In genomic region chr1:206501881-206502280, GRCh38 we compare ENCODE assay signal across 17 cellular contexts. TPM values are rescaled to one million over a fixed set of nuclear protein-coding genes. Genes with fewer than 3 reads are reported as not detected.
A peak's percentile ranks its signal among the peaks of the same experiment; 100 is the strongest.
DNase-seq lines count a peak whose midpoint lies in the region; ATAC-seq and TF ChIP-seq lines count a peak whose summit lies in the region.
"Had no signal": no experiment of that assay in that cellular context is flagged by ENCODE, and none has a peak within 500 bp of the region (broad histone marks: within the 10 kb centered on the region; RNA-seq: fewer than 3 reads in every experiment).

No MANE protein-coding gene starts in this region.

- H2AK5ac ChIP-seq in mesenchymal stem cell (ENCODE audit: low read length, severe bottlenecking) = peak overlapping the region; percentile 57

- peaks cover 2% of the 10 kb centered on the region for H3K36me3 ChIP-seq in CD8-positive, alpha-beta memory T cell (ENCODE audit: insufficient read depth, low read length)
- H3K36me3 ChIP-seq in adrenal gland (replicated peaks in 1 of 2) (no peaks in the 10 kb centered on the region), mesenchymal stem cell (ENCODE audit: control insufficient read depth in 1 of 2, insufficient read depth in 2 of 2, low read depth in 1 of 2, low read length in 2 of 2) (peaks cover 5 to 7% of the 10 kb centered on the region in 2 experiments), thoracic aorta (no peaks in the 10 kb centered on the region)

- peak overlapping the region; percentile 67 to 87 for H2BK12ac ChIP-seq in mesenchymal stem cell (ENCODE audit: low read length in 2 of 2)

- H3K36me3 Mint-ChIP-seq in CD8-positive, alpha-beta memory T cell = peaks cover 0 to 26% (median 0%) of the 10 kb centered on the region in 3 donors
- H3K36me3 Mint-ChIP-seq: natural killer cell treated with Interleukin-12 subunit alpha and Interleukin-12 subunit beta and Interleukin-15 and Interleukin-18, amount 100 ng/mL, for 72 hours had no signal

- H2AFZ ChIP-seq in mesenchymal stem cell (ENCODE audit: low read depth, low read length) = no peak overlapping the region

- no peak overlapping the region for H3K14ac ChIP-seq in mesenchymal stem cell (ENCODE audit: low read length in 2 of 2)

- H3K27ac Mint-ChIP-seq in CD8-positive, alpha-beta memory T cell = peak overlapping the region in 4 of 8 donors; percentile 17 to 52 (median 32)
- H3K27ac Mint-ChIP-seq: endodermal cell had no signal

- ATAC-seq in thoracic aorta (ENCODE audit: insufficient number of reproducible peaks, low FRiP score, low read depth) (no peak), HG02970 (IDR thresholded peaks at IDR 0.05; ENCODE audit: low FRiP score, unreplicated experiment) (no peak)
- ATAC-seq: natural killer cell treated with Interleukin-12 subunit alpha and Interleukin-12 subunit beta and Interleukin-15 and Interleukin-18, amount 100 ng/mL, for 72 hours had no signal

- peak overlapping the region in 1 of 2 experiments; percentile 40 for H3K4ac ChIP-seq in mesenchymal stem cell (ENCODE audit: low read depth in 1 of 2, low read length in 2 of 2)

- H3K79me1 ChIP-seq in mesenchymal stem cell (replicated peaks; ENCODE audit: low read length, poor library complexity, severe bottlenecking) = no peaks in the 10 kb centered on the region

- peak overlapping the region; percentile 47 for H4K8ac ChIP-seq in mesenchymal stem cell (ENCODE audit: low read length)

- no peak overlapping the region for H3K4me3 ChIP-seq in CD8-positive, alpha-beta memory T cell (ENCODE audit: low read length)
- H3K4me3 ChIP-seq in adrenal gland (no peak overlapping the region), mesenchymal stem cell (ENCODE audit: insufficient read depth in 1 of 2, low read depth in 1 of 2, low read length in 2 of 2) (no peak overlapping the region), thoracic aorta (no peak overlapping the region)
- H3K4me3 ChIP-seq: heart right ventricle had no signal

- H3K4me3 Mint-ChIP-seq in CD8-positive, alpha-beta memory T cell = no peak overlapping the region
- H3K4me3 Mint-ChIP-seq: endodermal cell; natural killer cell treated with Interleukin-12 subunit alpha and Interleukin-12 subunit beta and Interleukin-15 and Interleukin-18, amount 100 ng/mL, for 72 hours had no signal

- H2BK120ac ChIP-seq in mesenchymal stem cell (ENCODE audit: low read depth, low read length) = peak overlapping the region; percentile 9

- H3K9me3 Mint-ChIP-seq in CD8-positive, alpha-beta memory T cell = no peaks in the 10 kb centered on the region
- H3K9me3 Mint-ChIP-seq: endodermal cell; natural killer cell treated with Interleukin-12 subunit alpha and Interleukin-12 subunit beta and Interleukin-15 and Interleukin-18, amount 100 ng/mL, for 72 hours had no signal

- H2BK5ac ChIP-seq in mesenchymal stem cell (ENCODE audit: low read depth, low read length, poor library complexity, severe bottlenecking) = no peak overlapping the region

- H3K23ac ChIP-seq in mesenchymal stem cell (ENCODE audit: low read length in 2 of 2) = no peak overlapping the region

- POLR2A ChIA-PET in CD8-positive, alpha-beta memory T cell (lab: Charles Lee) = no interaction called here

- H3K27me3 ChIP-seq in CD8-positive, alpha-beta memory T cell (ENCODE audit: insufficient read depth, low read length, poor library complexity, severe bottlenecking) = no peaks in the 10 kb centered on the region
- H3K27me3 ChIP-seq in adrenal gland (no peaks in the 10 kb centered on the region), mesenchymal stem cell (ENCODE audit: control insufficient read depth in 1 of 2, insufficient read depth in 1 of 2, low read length in 2 of 2) (peaks cover 0 to 20% of the 10 kb centered on the region in 2 experiments), thoracic aorta (replicated peaks; ENCODE audit: insufficient read depth) (no peaks in the 10 kb centered on the region)

- no peaks in the 10 kb centered on the region for H3K9me3 ChIP-seq in CD8-positive, alpha-beta memory T cell (ENCODE audit: low read length)
- H3K9me3 ChIP-seq in adrenal gland (replicated peaks in 1 of 3) (no peaks in the 10 kb centered on the region), mesenchymal stem cell (ENCODE audit: control insufficient read depth, low read length) (no peaks in the 10 kb centered on the region), thoracic aorta (no peaks in the 10 kb centered on the region)
- H3K9me3 ChIP-seq: heart right ventricle had no signal

- no peak for TF ChIP-seq POLR2A in adrenal gland (IDR thresholded peaks at IDR 0.05)

- H3K27me3 Mint-ChIP-seq in CD8-positive, alpha-beta memory T cell = no peaks in the 10 kb centered on the region
- H3K27me3 Mint-ChIP-seq: natural killer cell treated with Interleukin-12 subunit alpha and Interleukin-12 subunit beta and Interleukin-15 and Interleukin-18, amount 100 ng/mL, for 72 hours had no signal

- peak overlapping the region; percentile 59 for H4K91ac ChIP-seq in mesenchymal stem cell (ENCODE audit: low read length)

- whole genome bisulfite sequencing in adrenal gland, 4 donors = 78 to 88% (median 84%) methylated on average over 4 to 5 of the region's 5 CpGs
- WGBS in mesenchymal stem cell = 95% methylated on average over 5 of the region's 5 CpGs

- intact Hi-C loops in adrenal gland (cut with DNase I) = no loop called here

- H3K4me1 Mint-ChIP-seq in CD8-positive, alpha-beta memory T cell = peaks cover 31 to 38% (median 34%) of the 10 kb centered on the region in 3 donors

- peak overlapping the region; percentile 37 to 85 for H3K18ac ChIP-seq in mesenchymal stem cell (ENCODE audit: low read depth in 1 of 2, low read length in 2 of 2)

- DNase-seq in CD8-positive, alpha-beta memory T cell = no peak
- no peak for DNase-seq in adrenal gland
- DNase-seq in mesenchymal stem cell = no peak
- DNase-seq in thoracic aorta (ENCODE audit: low spot score) = no peak
- no peak for DNase-seq in NCI-H1417 (lab: John Stamatoyannopoulos, UW)
- no peak for DNase-seq in SW 1271 (lab: John Stamatoyannopoulos, UW)
- DNase-seq: activated CD8-positive, alpha-beta memory T cell treated with anti-CD3 and anti-CD28 coated beads, Interleukin-2, amount 50 U/mL, for 48 hours; activated gamma-delta T cell treated with Interleukin-2 at 50 U/mL for 16 hours; Karpas-422; mammary epithelial cell; NCI-H1930; NCI-H446; stimulated activated CD8-positive, alpha-beta memory T cell treated with anti-CD3 and anti-CD28 coated beads, Interleukin-4, amount 100 ng/mL, for 48 hours had no signal

- CTCF ChIA-PET in CD8-positive, alpha-beta memory T cell (lab: Charles Lee) = interaction anchor here (1.3 kb wide), 1 partner anchor 9 kb away, joined by 3 read pairs; no protein-coding TSS in a partner anchor

- H3K4me2 ChIP-seq in mesenchymal stem cell (ENCODE audit: low read length, poor library complexity, severe bottlenecking) = no peak overlapping the region

- H3K4me1 ChIP-seq in CD8-positive, alpha-beta memory T cell (ENCODE audit: insufficient read depth, low read length) = peaks cover 23% of the 10 kb centered on the region
- H3K4me1 ChIP-seq in adrenal gland (replicated peaks in 1 of 2) = peaks cover 25 to 51% of the 10 kb centered on the region in 2 donors
- H3K4me1 ChIP-seq in mesenchymal stem cell (ENCODE audit: control insufficient read depth, insufficient read depth, low read depth, low read length) = peaks cover 21% of the 10 kb centered on the region
- H3K4me1 ChIP-seq in thoracic aorta (ENCODE audit: control insufficient read depth in 1 of 2, low read depth in 2 of 2) = peaks cover 39 to 60% of the 10 kb centered on the region in 2 donors

- no peak for TF ChIP-seq CTCF in adrenal gland (IDR thresholded peaks at IDR 0.05)
- TF ChIP-seq CTCF in thoracic aorta (IDR thresholded peaks at IDR 0.05) = no peak

- no peak overlapping the region for H2BK15ac ChIP-seq in mesenchymal stem cell (ENCODE audit: low read depth, poor library complexity, severe bottlenecking)

- H3K9ac ChIP-seq in mesenchymal stem cell (ENCODE audit: low read length) = peak overlapping the region; percentile 80

- peak overlapping the region; percentile 54 for H3K27ac ChIP-seq in CD8-positive, alpha-beta memory T cell (ENCODE audit: low read depth, low read length)
- H3K27ac ChIP-seq in adrenal gland (peak overlapping the region in 4 of 5 donors; percentile 44 to 94 (median 70)), mesenchymal stem cell (ENCODE audit: low read length, poor library complexity, severe bottlenecking) (peak overlapping the region; percentile 53), thoracic aorta (peak overlapping the region; percentile 78 to 92)

RNA-seq across cellular contexts. Expression of gene RASSF5, which starts 5.5 kb away (rescaled TPM):
- total RNA-seq in CD8-positive, alpha-beta memory T cell = 100 to 1,000 TPM; 163 to 165 TPM
- polyA plus RNA-seq in CD8-positive, alpha-beta memory T cell = 329 TPM
- total RNA-seq in adrenal gland (10 to 100 TPM; 22.8 to 57.9 (median 38.7) TPM), thoracic aorta (10 to 100 TPM; 21.7 to 22.8 TPM)
- polyA plus RNA-seq in adrenal gland = 10 to 100 TPM in 2 of 3 donors, 1 to 10 TPM in 1; 9.3 to 25.2 (median 10.4) TPM
- 0.93 TPM for polyA plus RNA-seq in mesenchymal stem cell (2013, experiment 1 of 2)
- polyA plus RNA-seq in mesenchymal stem cell (2013, experiment 2 of 2) = 1.2 TPM

RNA-seq across cellular contexts. Expression of gene IKBKE, which starts 31.6 kb away (rescaled TPM):
- 10 to 100 TPM; 17.1 to 18.4 TPM for total RNA-seq in CD8-positive, alpha-beta memory T cell
- polyA plus RNA-seq in CD8-positive, alpha-beta memory T cell = 46.6 TPM
- total RNA-seq in adrenal gland (10 to 100 TPM in 1 of 8 donors, 1 to 10 TPM in 7; 3.6 to 11.1 (median 7.7) TPM), thoracic aorta (10 to 100 TPM in 1 of 2 donors, 1 to 10 TPM in 1; 5.8 to 16.1 TPM)
- polyA plus RNA-seq in adrenal gland = 1 to 10 TPM; 2.9 to 5.1 (median 3.5) TPM
- 15.5 TPM for polyA plus RNA-seq in mesenchymal stem cell (2013, experiment 1 of 2)
- 15.3 TPM for polyA plus RNA-seq in mesenchymal stem cell (2013, experiment 2 of 2)
